ENCODE assay signal across 23 cellular contexts in genomic region chr12:130139971-130140547, GRCh38. TPM values are rescaled to one million over a fixed set of nuclear protein-coding genes. Genes with fewer than 3 reads are reported as not detected.
"Had no signal": no experiment of that assay in that cellular context is flagged by ENCODE, and none has a peak within 500 bp of the region (broad histone marks: within the 10 kb centered on the region; RNA-seq: fewer than 3 reads in every experiment).

No MANE protein-coding gene starts in this region.

- H3K36me3 Mint-ChIP-seq: activated naive CD4-positive, alpha-beta T cell treated with anti-CD3 and anti-CD28 coated beads, Interleukin-2, amount 50 U/mL, for 72 hours; mesothelial cell of epicardium; naive thymus-derived CD4-positive, alpha-beta T cell had no signal

- DNase-seq: activated CD4-positive, alpha-beta T cell treated with anti-CD3 and anti-CD28 coated beads for 36 hours; activated CD4-positive, CD25-positive, alpha-beta regulatory T cell; activated naive CD4-positive, alpha-beta T cell; activated T-cell treated with anti-CD3 and anti-CD28 coated beads for 4 hours; activated T-cell treated with anti-CD3 and anti-CD28 coated beads, Interleukin-2, amount 50 U/mL, for 72 hours; central memory CD4-positive, alpha-beta T cell; endodermal cell; gastrocnemius medialis; glutamatergic neuron; left cardiac atrium; left ventricle myocardium superior; naive thymus-derived CD4-positive, alpha-beta T cell; nucleus accumbens; pancreas; stimulated activated naive CD4-positive, alpha-beta T cell had no signal

- H3K27ac ChIP-seq: breast epithelium, gastrocnemius medialis, pancreas, psoas muscle, spleen had no signal

- H3K4me1 ChIP-seq: breast epithelium, gastrocnemius medialis, pancreas, psoas muscle, spleen had no signal

- H3K27ac Mint-ChIP-seq: activated CD4-positive, alpha-beta T cell treated with anti-CD3 and anti-CD28 coated beads for 36 hours; activated naive CD4-positive, alpha-beta T cell treated with anti-CD3 and anti-CD28 coated beads, Interleukin-2, amount 50 U/mL, for 72 hours; activated T-cell treated with anti-CD3 and anti-CD28 coated beads, Interleukin-2, amount 50 U/mL, for 72 hours; dendritic cell treated with granulocyte-macrophage colony-stimulating factor and Interleukin-4, amounts not matched to agents 40 ng/mL and 50 ng/mL, for 4 days; endodermal cell; mesothelial cell of epicardium; naive thymus-derived CD4-positive, alpha-beta T cell; type B pancreatic cell had no signal

- H3K4me3 Mint-ChIP-seq: activated CD4-positive, alpha-beta T cell treated with anti-CD3 and anti-CD28 coated beads for 36 hours; activated T-cell treated with anti-CD3 and anti-CD28 coated beads, Interleukin-2, amount 50 U/mL, for 72 hours; dendritic cell treated with granulocyte-macrophage colony-stimulating factor and Interleukin-4, amounts not matched to agents 40 ng/mL and 50 ng/mL, for 4 days; endodermal cell; mesothelial cell of epicardium; naive thymus-derived CD4-positive, alpha-beta T cell; type B pancreatic cell had no signal

- H3K36me3 ChIP-seq: breast epithelium, gastrocnemius medialis, pancreas, spleen had no signal

- H3K27me3 Mint-ChIP-seq: dendritic cell treated with granulocyte-macrophage colony-stimulating factor and Interleukin-4, amounts not matched to agents 40 ng/mL and 50 ng/mL, for 4 days had no signal

- H3K27me3 ChIP-seq: breast epithelium, gastrocnemius medialis had no signal

- H3K4me3 ChIP-seq: breast epithelium, gastrocnemius medialis, pancreas, psoas muscle, spleen had no signal

- ATAC-seq: activated CD4-positive, alpha-beta T cell treated with anti-CD3 and anti-CD28 coated beads for 36 hours; activated naive CD4-positive, alpha-beta T cell treated with anti-CD3 and anti-CD28 coated beads, Interleukin-2, amount 50 U/mL, for 72 hours; activated T-cell treated with anti-CD3 and anti-CD28 coated beads, Interleukin-2, amount 50 U/mL, for 72 hours; gastrocnemius medialis; left cardiac atrium; left ventricle myocardium superior; naive thymus-derived CD4-positive, alpha-beta T cell; pancreas; psoas muscle had no signal

- H3K9me3 Mint-ChIP-seq: activated naive CD4-positive, alpha-beta T cell treated with anti-CD3 and anti-CD28 coated beads, Interleukin-2, amount 50 U/mL, for 72 hours; endodermal cell; mesothelial cell of epicardium; type B pancreatic cell had no signal

- H3K9me3 ChIP-seq: breast epithelium, gastrocnemius medialis, pancreas, psoas muscle, spleen had no signal

RNA-seq across cellular contexts. Expression of gene FZD10, which starts 22.2 kb away (rescaled TPM):
- total RNA-seq: activated CD4-positive, alpha-beta T cell treated with anti-CD3 and anti-CD28 coated beads for 36 hours; activated naive CD4-positive, alpha-beta T cell treated with anti-CD3 and anti-CD28 coated beads, Interleukin-2, amount 50 U/mL, for 72 hours; activated T-cell treated with anti-CD3 and anti-CD28 coated beads, Interleukin-2, amount 50 U/mL, for 72 hours; naive thymus-derived CD4-positive, alpha-beta T cell; T-helper 2 cell treated with Interferon-gamma antibody and Interleukin-4, amounts not matched to agents 100 ng/mL and 5 ng/mL, for 36 hours had no signal
